ENCODE assay signal across 14 cellular contexts in the genomic region with DNA sequence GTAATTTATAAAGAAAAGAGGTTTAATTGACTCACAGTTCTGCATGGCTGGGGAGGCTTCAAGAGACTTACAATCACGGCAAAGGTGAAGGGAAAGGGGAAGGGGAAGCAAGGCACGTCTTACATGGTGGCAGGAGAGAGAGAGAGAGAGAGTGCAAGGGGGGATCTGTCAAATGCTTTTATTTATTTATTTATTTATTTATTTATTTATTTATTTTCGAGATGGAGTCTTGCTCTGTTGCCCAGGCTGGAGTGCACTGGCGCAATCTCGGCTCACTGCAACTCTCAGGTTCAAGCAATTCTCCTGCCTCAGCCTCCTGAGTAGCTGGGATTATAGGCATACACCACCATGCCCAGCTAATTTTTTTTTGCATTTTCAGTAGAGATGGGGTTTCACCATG. TPM values are rescaled to one million over a fixed set of nuclear protein-coding genes. Genes with fewer than 3 reads are reported as not detected.
DNase-seq lines count a peak whose midpoint lies in the region; ATAC-seq, FAIRE-seq and TF ChIP-seq lines count a peak whose summit lies in the region.
"Not testable (repeated sequence)": the region's sequence is repeated elsewhere in the genome, so short reads cannot be mapped to it uniquely, and the experiment has no call there.
"Had no signal": no experiment of that assay in that cellular context is flagged by ENCODE, and none has a peak within 500 bp of the region (broad histone marks: within the 10 kb centered on the region; RNA-seq: fewer than 3 reads in every experiment).

No MANE protein-coding gene starts in this region.

- 91% methylated on average over 5 of the region's 5 CpGs for WGBS in A549 (ENCODE audit: missing lambda C conversion rate)

- H3K4me3 Mint-ChIP-seq in Caco-2 (ENCODE audit: unreplicated experiment); activated naive CD8-positive, alpha-beta T cell; activated naive CD8-positive, alpha-beta T cell treated with anti-CD3 and anti-CD28 coated beads, Interleukin-2, amount 50 U/mL, for 24 hours: not testable (repeated sequence)
- peak overlapping the region; percentile 14 to 55 for H3K4me3 Mint-ChIP-seq in stimulated activated naive B cell treated with anti-CD40 and anti-IgM and Interleukin-4, amounts not matched to agents 10 μg/mL and 1 μg/mL and 100 μg/mL, for 72 hours

- not testable (repeated sequence) for H3K4me3 ChIP-seq in A549; Caco-2 (ENCODE audit: low read depth, low read length)

- H3K36me3 Mint-ChIP-seq in Caco-2 (ENCODE audit: insufficient read depth, unreplicated experiment); activated naive CD8-positive, alpha-beta T cell: not testable (repeated sequence)
- peaks cover 26% of the 10 kb centered on the region for H3K36me3 Mint-ChIP-seq in activated naive CD8-positive, alpha-beta T cell treated with anti-CD3 and anti-CD28 coated beads, Interleukin-2, amount 50 U/mL, for 24 hours (ENCODE audit: low read depth)
- H3K36me3 Mint-ChIP-seq in stimulated activated naive B cell treated with anti-CD40 and anti-IgM and Interleukin-4, amounts not matched to agents 10 μg/mL and 1 μg/mL and 100 μg/mL, for 72 hours, result peaks cover 23 to 32% of the 10 kb centered on the region in 2 donors

- H3K9me3 ChIP-seq in A549, Caco-2: not testable (repeated sequence)

- not testable (repeated sequence) for BruUV-seq in Caco-2 (replicated peaks; lab: Mats Ljungman, UMichigan)

- H3K4me1 Mint-ChIP-seq in Caco-2 (ENCODE audit: low read depth, unreplicated experiment); activated naive CD8-positive, alpha-beta T cell (ENCODE audit: low read depth); activated naive CD8-positive, alpha-beta T cell treated with anti-CD3 and anti-CD28 coated beads, Interleukin-2, amount 50 U/mL, for 24 hours: not testable (repeated sequence)
- H3K4me1 Mint-ChIP-seq in stimulated activated naive B cell treated with anti-CD40 and anti-IgM and Interleukin-4, amounts not matched to agents 10 μg/mL and 1 μg/mL and 100 μg/mL, for 72 hours, result peaks cover 10 to 18% of the 10 kb centered on the region in 2 donors

- H3K27me3 Mint-ChIP-seq in Caco-2 (ENCODE audit: insufficient read depth, unreplicated experiment); activated naive CD8-positive, alpha-beta T cell; activated naive CD8-positive, alpha-beta T cell treated with anti-CD3 and anti-CD28 coated beads, Interleukin-2, amount 50 U/mL, for 24 hours; stimulated activated naive B cell treated with anti-CD40 and anti-IgM and Interleukin-4, amounts not matched to agents 10 μg/mL and 1 μg/mL and 100 μg/mL, for 72 hours: not testable (repeated sequence)

- CTCF ChIA-PET in A549 (lab: Yijun Ruan, JAX); Caco-2 (lab: Charles Lee): not testable (repeated sequence)

- not testable (repeated sequence) for H3K9me3 Mint-ChIP-seq in Caco-2 (ENCODE audit: unreplicated experiment); activated naive CD8-positive, alpha-beta T cell (ENCODE audit: low read depth); activated naive CD8-positive, alpha-beta T cell treated with anti-CD3 and anti-CD28 coated beads, Interleukin-2, amount 50 U/mL, for 24 hours; stimulated activated naive B cell treated with anti-CD40 and anti-IgM and Interleukin-4, amounts not matched to agents 10 μg/mL and 1 μg/mL and 100 μg/mL, for 72 hours

- TF ChIP-seq RAD21 in A549 (conservative IDR thresholded peaks at IDR 0.05 in 1 of 2, IDR thresholded peaks at IDR 0.05 in 1 of 2), result not testable (repeated sequence)

- TF ChIP-seq POLR2A in A549 (IDR thresholded peaks at IDR 0.05; ENCODE audit: low read length), result not testable (repeated sequence)

- not testable (repeated sequence) for H3K4me1 ChIP-seq in A549, Caco-2

- not testable (repeated sequence) for TF ChIP-seq EP300 in A549 (IDR thresholded peaks at IDR 0.05)

- intact Hi-C loops in Caco-2 (cut with micrococcal nuclease; ENCODE audit: unreplicated experiment), result loop anchor here (10.0 kb wide), 1 partner anchor 52 kb away; no protein-coding TSS in a partner anchor

- TF ChIP-seq CTCF in A549 (IDR thresholded peaks at IDR 0.05); Caco-2 (IDR thresholded peaks at IDR 0.05; ENCODE audit: insufficient read depth in 1 of 2, low read depth in 1 of 2, low read length in 1 of 2, severe bottlenecking in 1 of 2, unreplicated experiment in 1 of 2): not testable (repeated sequence)

- H3K27ac ChIP-seq in A549, result not testable (repeated sequence)

- POLR2A ChIA-PET in A549 (lab: Yijun Ruan, JAX); Caco-2 (lab: Charles Lee): not testable (repeated sequence)

- peak overlapping the region; percentile 57 for H3K27ac Mint-ChIP-seq in Caco-2 (ENCODE audit: unreplicated experiment)
- peak overlapping the region; percentile 5 for H3K27ac Mint-ChIP-seq in activated naive CD8-positive, alpha-beta T cell
- peak overlapping the region; percentile 26 for H3K27ac Mint-ChIP-seq in activated naive CD8-positive, alpha-beta T cell treated with anti-CD3 and anti-CD28 coated beads, Interleukin-2, amount 50 U/mL, for 24 hours
- peak overlapping the region; percentile 52 for H3K27ac Mint-ChIP-seq in stimulated activated naive B cell treated with anti-CD40 and anti-IgM and Interleukin-4, amounts not matched to agents 10 μg/mL and 1 μg/mL and 100 μg/mL, for 72 hours

- not testable (repeated sequence) for H3K27me3 ChIP-seq in Caco-2 (replicated peaks; ENCODE audit: control insufficient read depth, insufficient read depth, low read length)

- not testable (repeated sequence) for ATAC-seq in A549; activated naive CD8-positive, alpha-beta T cell treated with anti-CD3 and anti-CD28 coated beads, Interleukin-2, amount 50 U/mL, for 24 hours; stimulated activated naive B cell treated with anti-CD40 and anti-IgM and Interleukin-4, amounts not matched to agents 10 μg/mL and 1 μg/mL and 100 μg/mL, for 72 hours (replicated peaks)

- FAIRE-seq in A549 (lab: Jason Lieb, UNC), result not testable (repeated sequence)

- not testable (repeated sequence) for DNase-seq in A549 (ENCODE audit: low read depth in 1 of 2, low spot score in 1 of 2); Caco-2; activated naive CD8-positive, alpha-beta T cell treated with anti-CD3 and anti-CD28 coated beads, Interleukin-2, amount 50 U/mL, for 24 hours; stimulated activated naive B cell treated with anti-CD40 and anti-IgM and Interleukin-4, amounts not matched to agents 10 μg/mL and 1 μg/mL and 100 μg/mL, for 72 hours

- not testable (repeated sequence) for H3K36me3 ChIP-seq in Caco-2 (ENCODE audit: control insufficient read depth, insufficient read depth, low read length)

- not testable (repeated sequence) for H3K4me2 ChIP-seq in A549

TF ChIP-seq in A549, 52 proteins besides CTCF, POLR2A, EP300 and RAD21:
- TF ChIP-seq ZC3H11A (IDR thresholded peaks at IDR 0.05), result peak; percentile 87

RNA-seq across cellular contexts. Expression of a gene that starts 26.4 kb away (rescaled TPM):
- polyA plus RNA-seq in A549 (2011; rRNA removed) (28.1 and 32.3 TPM in 2 replicates), A549 (2017; fragmentation: RNase III; extraction: RNeasy Plus Mini Kit Qiagen cat#74134 plus additional on column Dnase treatment) (16.6 to 19.6 TPM (median 19.0 TPM) in 3 replicates)
- 14.1 and 16.5 TPM in 2 replicates for polyA plus RNA-seq in A549 (2012; cell fraction: cytosol; rRNA removed)
- 6.7 and 12.5 TPM in 2 replicates for polyA plus RNA-seq in A549 (2012; cell fraction: nucleus; rRNA removed)
- 11.6 and 15.6 TPM in 2 replicates for polyA minus RNA-seq in A549 (2011; rRNA and poly(A)+ RNA removed)
- 7.1 and 9.5 TPM in 2 replicates for total RNA-seq in Caco-2 (2022)
- total RNA-seq: G401 had no signal

RNA-seq across cellular contexts. Expression of a gene that starts 29.4 kb away (rescaled TPM):
- polyA plus RNA-seq in A549 (2011; rRNA removed), result not detected in 2 replicates
- polyA plus RNA-seq in A549 (2012; cell fraction: cytosol; rRNA removed), result 0.05 TPM in 1 of 2 replicates, not detected in the other
- not detected in 2 replicates for polyA plus RNA-seq in A549 (2012; cell fraction: nucleus; rRNA removed)
- not detected in 3 replicates for polyA plus RNA-seq in A549 (2017; fragmentation: RNase III; extraction: RNeasy Plus Mini Kit Qiagen cat#74134 plus additional on column Dnase treatment)
- not detected in 2 replicates for polyA minus RNA-seq in A549 (2011; rRNA and poly(A)+ RNA removed)
- total RNA-seq in Caco-2 (2022), result not detected in 2 replicates
- total RNA-seq: A172; A673; CD4-positive, CD25-positive, alpha-beta regulatory T cell; CD8-positive, alpha-beta T cell; Daoy; G401; GM12878 had no signal
- polyA plus RNA-seq: AG04450, CD14-positive monocyte had no signal

RNA-seq across cellular contexts. Expression of a gene that starts 43.3 kb away (rescaled TPM):
- not detected in 2 replicates for polyA plus RNA-seq in A549 (2011; rRNA removed)
- not detected in 2 replicates for polyA plus RNA-seq in A549 (2012; cell fraction: cytosol; rRNA removed)
- polyA plus RNA-seq in A549 (2012; cell fraction: nucleus; rRNA removed), result not detected in 2 replicates
- not detected in 3 replicates for polyA plus RNA-seq in A549 (2017; fragmentation: RNase III; extraction: RNeasy Plus Mini Kit Qiagen cat#74134 plus additional on column Dnase treatment)
- polyA minus RNA-seq in A549 (2011; rRNA and poly(A)+ RNA removed), result not detected in 2 replicates
- total RNA-seq in Caco-2 (2022), result 0.23 and 0.60 TPM in 2 replicates
- total RNA-seq: A172, A673, Daoy, G401 had no signal
- polyA plus RNA-seq: AG04450, CD14-positive monocyte had no signal

RNA-seq across cellular contexts. Expression of a gene that starts 51.3 kb away (rescaled TPM):
- polyA plus RNA-seq in A549 (2011; rRNA removed), result 0.24 and 0.25 TPM in 2 replicates
- 0.01 and 0.03 TPM in 2 replicates for polyA plus RNA-seq in A549 (2012; cell fraction: cytosol; rRNA removed)
- polyA plus RNA-seq in A549 (2012; cell fraction: nucleus; rRNA removed), result 0.07 and 0.09 TPM in 2 replicates
- 0.06 TPM in 1 of 3 replicates, not detected in the others for polyA plus RNA-seq in A549 (2017; fragmentation: RNase III; extraction: RNeasy Plus Mini Kit Qiagen cat#74134 plus additional on column Dnase treatment)
- polyA minus RNA-seq in A549 (2011; rRNA and poly(A)+ RNA removed), result 0.29 and 0.58 TPM in 2 replicates
- not detected in 2 replicates for total RNA-seq in Caco-2 (2022)
- total RNA-seq: A673, Daoy, G401, GM12878 had no signal
- polyA plus RNA-seq: AG04450, CD14-positive monocyte, GM12878 had no signal

Comparison
In these comparisons a context has a peak if more than half of its experiments do, and no peak if none do; other contexts are left out.
1. H3K27ac Mint-ChIP-seq: peak in every context shown above with its lines; median percentile 57 in Caco-2; 52 in stimulated activated naive B cell treated with anti-CD40 and anti-IgM and Interleukin-4, amounts not matched to agents 10 μg/mL and 1 μg/mL and 100 μg/mL, for 72 hours; 26 in activated naive CD8-positive, alpha-beta T cell treated with anti-CD3 and anti-CD28 coated beads, Interleukin-2, amount 50 U/mL, for 24 hours; 5 in activated naive CD8-positive, alpha-beta T cell.